13 cellular contexts compared by ENCODE assay signal in genomic region chr15:66578286-66578875, GRCh38.
A peak's percentile ranks its signal among the peaks of the same experiment; 100 is the strongest.
DNase-seq lines count a peak whose midpoint lies in the region; TF ChIP-seq lines count a peak whose summit lies in the region.
"Had no signal": no experiment of that assay in that cellular context is flagged by ENCODE, and none has a peak within 500 bp of the region (broad histone marks: within the 10 kb centered on the region; RNA-seq: fewer than 3 reads in every experiment).

No MANE protein-coding gene starts in this region.

- DNase-seq in AML-193 (lab: John Stamatoyannopoulos, UW) (peak; percentile 19 to 38), HCEC 1CT (peak; percentile 87), SW480 (ENCODE audit: low spot score) (peak; percentile 59), foreskin fibroblast (peak; percentile 28 to 44), NCI-H2107 treated with DMSO at 0.1 percent for 48 hours (lab: John Stamatoyannopoulos, UW; ENCODE audit: unreplicated experiment) (no peak), inferior parietal cortex (ENCODE audit: extremely low spot score) (no peak), GM19240 (ENCODE audit: insufficient read length, low spot score) (no peak), head of caudate nucleus (no peak)
- DNase-seq: activated CD4-positive, alpha-beta T cell treated with anti-CD3 and anti-CD28 coated beads, Interleukin-2, amount 50 U/mL, for 4 hours; adrenal gland; GOT3; immature natural killer cell had no signal

- intact Hi-C loops in head of caudate nucleus (cut with DNase I), result no loop called here

- no peak overlapping the region for H3K4me3 ChIP-seq in foreskin fibroblast (ENCODE audit: low read depth in 1 of 2, low read length in 2 of 2)
- H3K4me3 ChIP-seq: adrenal gland, SK-N-MC had no signal

- TF ChIP-seq CTCF in foreskin fibroblast (IDR thresholded peaks at IDR 0.05; ENCODE audit: low read depth, low read length), result no peak

Comparison
In these comparisons a context has a peak if more than half of its experiments do, and no peak if none do; other contexts are left out.
1. DNase-seq: peak in AML-193 (2 of 2), HCEC 1CT (single experiment), SW480 (single experiment) and foreskin fibroblast (2 of 2); none in NCI-H2107 treated with DMSO at 0.1 percent for 48 hours (single experiment), inferior parietal cortex (single experiment), GM19240 (single experiment) and head of caudate nucleus (0 of 42).